8 cellular contexts compared by ENCODE assay signal in genomic region chr3:58536501-58537411, GRCh38. TPM values are rescaled to one million over a fixed set of nuclear protein-coding genes. Genes with fewer than 3 reads are reported as not detected.
DNase-seq lines count a peak whose midpoint lies in the region; ATAC-seq and TF ChIP-seq lines count a peak whose summit lies in the region.

Gene ACOX2, minus strand, starts transcription at chr3:58537190. Its CDS starts 2,084 bp downstream, at chr3:58535106.

- peaks cover 30 to 49% (median 38%) of the 10 kb centered on the region in 4 donors for H3K4me1 ChIP-seq in esophagus muscularis mucosa
- H3K4me1 ChIP-seq in mucosa of descending colon (ENCODE audit: low read depth): peaks cover 40% of the 10 kb centered on the region
- peaks cover 24 to 63% (median 40%) of the 10 kb centered on the region in 4 donors for H3K4me1 ChIP-seq in transverse colon

- WGBS in esophagus muscularis mucosa: 24% methylated on average over 11 of the region's 13 CpGs
- 28 to 33% methylated on average over 5 to 13 of the region's 13 CpGs for WGBS in transverse colon (ENCODE audit: low coverage in 1 of 2), 2 donors

- intact Hi-C loops in esophagus muscularis mucosa (cut with DNase I): loop anchor here (10.0 kb wide), 1 partner anchor 352 kb away; no protein-coding TSS in a partner anchor
- intact Hi-C loops in mucosa of descending colon (cut with DNase I, micrococcal nuclease): loop anchor here in 1 of 2 donors (10.0 kb wide), 1 partner anchor 102 kb away; the partner anchor contains the start of gene PDHB
- intact Hi-C loops in transverse colon (cut with DNase I; ENCODE audit: low total_unique reads): loop anchor here (10.0 kb wide), 1 partner anchor 72 kb away; no protein-coding TSS in a partner anchor

- DNase-seq in DMS53 (lab: John Stamatoyannopoulos, UW) (peak; percentile 6), DMS53 treated with DMSO at 0.1 percent for 48 hours (lab: John Stamatoyannopoulos, UW; ENCODE audit: unreplicated experiment) (no peak), esophagus muscularis mucosa (ENCODE audit: extremely low spot score) (peak; percentile 91), mucosa of descending colon (peak; percentile 67 to 69 (median 69)), transverse colon (peak; percentile 42), SIG-M5 (lab: John Stamatoyannopoulos, UW) (no peak), cerebellar nuclear complex (lab: John Stamatoyannopoulos, UW) (no peak)

- TF ChIP-seq CTCF in esophagus muscularis mucosa (IDR thresholded peaks at IDR 0.05): no peak
- no peak for TF ChIP-seq CTCF in mucosa of descending colon (IDR thresholded peaks at IDR 0.05)
- no peak for TF ChIP-seq CTCF in transverse colon (IDR thresholded peaks at IDR 0.05)

- TF ChIP-seq EP300 in esophagus muscularis mucosa (IDR thresholded peaks at IDR 0.05): no peak
- no peak for TF ChIP-seq EP300 in transverse colon (IDR thresholded peaks at IDR 0.05; ENCODE audit: low read depth)

- TF ChIP-seq POLR2A in esophagus muscularis mucosa (IDR thresholded peaks at IDR 0.05; ENCODE audit: low read depth) (no peak), transverse colon (IDR thresholded peaks at IDR 0.05) (peak; percentile 24)

- H3K36me3 ChIP-seq in esophagus muscularis mucosa (peaks cover 0 to 33% (median 20%) of the 10 kb centered on the region in 4 donors), mucosa of descending colon (ENCODE audit: low read depth) (no peaks in the 10 kb centered on the region), transverse colon (no peaks in the 10 kb centered on the region)

- in situ Hi-C loops in transverse colon (cut with MboI; ENCODE audit: low pct_ligation_motif_present in 1 of 4, low pct_unique_long_range_greater_than_20kb in 1 of 4, low sequenced_read_pairs in 3 of 4): loop anchor here (10.0 to 25.0 kb wide), 4 partner anchors 62 to 224 kb away; partner anchors contain the start of genes HTD2 (in 1 of the 4) and RPP14 (in 1 of the 4)

- no peaks in the 10 kb centered on the region for H3K9me3 ChIP-seq in esophagus muscularis mucosa
- no peaks in the 10 kb centered on the region for H3K9me3 ChIP-seq in mucosa of descending colon
- H3K9me3 ChIP-seq in transverse colon: no peaks in the 10 kb centered on the region

- no peaks in the 10 kb centered on the region for H3K27me3 ChIP-seq in esophagus muscularis mucosa
- H3K27me3 ChIP-seq in transverse colon: no peaks in the 10 kb centered on the region

- H3K27ac ChIP-seq in esophagus muscularis mucosa (replicated peaks in 1 of 4) (peak within 1 kb of the TSS; percentile 75 to 84 (median 82)), transverse colon (peak within 1 kb of the TSS; percentile 84 to 90 (median 86))

- ATAC-seq in mucosa of descending colon (peak; percentile 55), GM21619 (IDR thresholded peaks at IDR 0.05; ENCODE audit: unreplicated experiment) (no peak)

- H3K4me3 ChIP-seq in esophagus muscularis mucosa (peak within 1 kb of the TSS; percentile 49 to 60 (median 51)), mucosa of descending colon (no peak within 1 kb of the TSS), transverse colon (peak within 1 kb of the TSS in 3 of 4 donors; percentile 15 to 38 (median 22))

RNA-seq across cellular contexts. Expression of gene ACOX2, which starts in this region (rescaled TPM):
- total RNA-seq in esophagus muscularis mucosa (10 to 100 TPM; 18.3 to 28.9 (median 20.2) TPM), mucosa of descending colon (10 to 100 TPM; 34.8 to 51.2 (median 48.9) TPM), transverse colon (100 to 1,000 TPM in 1 of 4 donors, 10 to 100 TPM in 3; 28.3 to 125 (median 37.9) TPM)

Comparison
In these comparisons a context has a peak if more than half of its experiments do, and no peak if none do; other contexts are left out.
1. DNase-seq: peak in DMS53 (single experiment), esophagus muscularis mucosa (single experiment), mucosa of descending colon (3 of 3) and transverse colon (single experiment); none in DMS53 treated with DMSO at 0.1 percent for 48 hours (single experiment), SIG-M5 (single experiment) and cerebellar nuclear complex (0 of 2).